ENCODE assay signal across 20 cellular contexts in the genomic region with DNA sequence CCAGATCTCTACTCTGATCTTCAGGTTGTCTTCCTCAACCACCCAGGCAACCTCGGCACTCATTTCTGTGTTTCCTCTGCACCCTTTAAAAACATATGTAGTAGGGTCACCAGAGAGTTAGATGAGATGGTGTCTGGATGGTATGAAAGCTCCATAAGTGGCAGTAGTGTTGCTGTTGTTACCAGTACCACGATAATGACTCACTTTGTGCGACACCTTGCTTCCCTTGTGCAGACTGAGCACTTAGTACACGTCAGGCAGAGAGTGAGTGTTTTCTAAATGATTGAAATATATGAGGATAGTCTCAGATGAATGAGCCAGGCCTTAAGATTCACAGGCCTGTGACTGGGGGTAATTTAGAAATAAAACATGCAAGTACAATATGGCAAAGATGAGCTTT.
"Had no signal": no experiment of that assay in that cellular context is flagged by ENCODE, and none has a peak within 500 bp of the region (broad histone marks: within the 10 kb centered on the region; RNA-seq: fewer than 3 reads in every experiment).

No MANE protein-coding gene starts in this region.

- H3K9me3 ChIP-seq: body of pancreas, esophagus squamous epithelium, left lung, neutrophil, stomach, testis, upper lobe of left lung had no signal

- H3K9me3 Mint-ChIP-seq: naive thymus-derived CD8-positive, alpha-beta T cell had no signal

- ATAC-seq: body of pancreas; left lung; naive thymus-derived CD8-positive, alpha-beta T cell had no signal

- H3K27ac Mint-ChIP-seq: naive thymus-derived CD8-positive, alpha-beta T cell had no signal

- H2AFZ ChIP-seq: hepatocyte had no signal

- H3K27me3 ChIP-seq: body of pancreas, esophagus squamous epithelium, hepatocyte, left lung, stomach, testis, upper lobe of left lung had no signal

- H3K79me2 ChIP-seq: hepatocyte had no signal

- H3K4me2 ChIP-seq: hepatocyte had no signal

- H3K36me3 ChIP-seq: esophagus squamous epithelium, left lung, neutrophil, stomach, upper lobe of left lung had no signal

- H3K36me3 Mint-ChIP-seq: naive thymus-derived CD8-positive, alpha-beta T cell had no signal

- H3K4me3 Mint-ChIP-seq: naive thymus-derived CD8-positive, alpha-beta T cell had no signal

- H3K27ac ChIP-seq: body of pancreas, coronary artery, esophagus squamous epithelium, hepatocyte, left lung, neutrophil, SK-N-MC, stomach, testis, upper lobe of left lung had no signal

- H3K4me3 ChIP-seq: body of pancreas, coronary artery, esophagus squamous epithelium, hepatocyte, left lung, SK-N-MC, stomach, testis, upper lobe of left lung had no signal

- DNase-seq: activated CD4-positive, CD25-positive, alpha-beta regulatory T cell treated with anti-CD3 and anti-CD28 coated beads, Interleukin-2, amount 50 U/mL, for 72 hours; activated naive CD4-positive, alpha-beta T cell treated with Interleukin-2 at 50 U/mL for 16 hours; amygdala; body of pancreas; central memory CD4-positive, alpha-beta T cell; effector CD4-positive, alpha-beta T cell; esophagus squamous epithelium; left lung; mammary epithelial cell; naive thymus-derived CD8-positive, alpha-beta T cell; Right ventricle myocardium superior; stimulated activated CD4-positive, alpha-beta T cell treated with anti-CD3 and anti-CD28 coated beads, Interleukin-4, amount 100 ng/mL, for 24 hours; stomach; T-helper 9 cell; testis; upper lobe of left lung had no signal

- H3K4me1 ChIP-seq: body of pancreas, left lung, testis had no signal
